In genomic region chr3:126344380-126345041, GRCh38 we compare ENCODE assay signal across 22 cellular contexts. TPM values are rescaled to one million over a fixed set of nuclear protein-coding genes. Genes with fewer than 3 reads are reported as not detected.
A peak's percentile ranks its signal among the peaks of the same experiment; 100 is the strongest.
DNase-seq lines count a peak whose midpoint lies in the region; ATAC-seq and TF ChIP-seq lines count a peak whose summit lies in the region.
"Had no signal": no experiment of that assay in that cellular context is flagged by ENCODE, and none has a peak within 500 bp of the region (broad histone marks: within the 10 kb centered on the region; RNA-seq: fewer than 3 reads in every experiment).

No MANE protein-coding gene starts in this region.

- in situ Hi-C loops in GM13977 (cut with MboI; ENCODE audit: low pct_unique_long_range_greater_than_20kb, low sequenced_read_pairs, unreplicated experiment), result no loop called here

- no peaks in the 10 kb centered on the region for H3K36me3 Mint-ChIP-seq in activated CD4-positive, alpha-beta memory T cell treated with anti-CD3 and anti-CD28 coated beads, Interleukin-2, amount 10 ng/mL, durations not matched to agents 7 days and 5 days (ENCODE audit: low read depth)
- H3K36me3 Mint-ChIP-seq in activated CD4-positive, alpha-beta memory T cell treated with anti-CD3 and anti-CD28 coated beads for 36 hours, result no peaks in the 10 kb centered on the region
- H3K36me3 Mint-ChIP-seq: activated naive CD4-positive, alpha-beta T cell treated with anti-CD3 and anti-CD28 coated beads, Interleukin-2, amount 10 ng/mL, durations not matched to agents 7 days and 5 days had no signal

- no peaks in the 10 kb centered on the region for H3K4me1 Mint-ChIP-seq in activated CD4-positive, alpha-beta memory T cell treated with anti-CD3 and anti-CD28 coated beads, Interleukin-2, amount 10 ng/mL, durations not matched to agents 7 days and 5 days
- H3K4me1 Mint-ChIP-seq in activated CD4-positive, alpha-beta memory T cell treated with anti-CD3 and anti-CD28 coated beads for 36 hours (ENCODE audit: low read depth), result no peaks in the 10 kb centered on the region
- H3K4me1 Mint-ChIP-seq: activated naive CD4-positive, alpha-beta T cell treated with anti-CD3 and anti-CD28 coated beads, Interleukin-2, amount 10 ng/mL, durations not matched to agents 7 days and 5 days had no signal

- H3K4me3 Mint-ChIP-seq in activated CD4-positive, alpha-beta memory T cell treated with anti-CD3 and anti-CD28 coated beads, Interleukin-2, amount 10 ng/mL, durations not matched to agents 7 days and 5 days, result no peak overlapping the region
- no peak overlapping the region for H3K4me3 Mint-ChIP-seq in activated CD4-positive, alpha-beta memory T cell treated with anti-CD3 and anti-CD28 coated beads for 36 hours
- H3K4me3 Mint-ChIP-seq: activated naive CD4-positive, alpha-beta T cell treated with anti-CD3 and anti-CD28 coated beads, Interleukin-2, amount 10 ng/mL, durations not matched to agents 7 days and 5 days had no signal

- peak; percentile 6 for DNase-seq in activated CD4-positive, alpha-beta memory T cell treated with anti-CD3 and anti-CD28 coated beads, Interleukin-2, amount 10 ng/mL, durations not matched to agents 7 days and 5 days
- DNase-seq in activated CD4-positive, alpha-beta memory T cell treated with anti-CD3 and anti-CD28 coated beads for 36 hours, result no peak
- DNase-seq in GM13977 (ENCODE audit: low spot score) (peak; percentile 13), islet precursor cell (peak; percentile 37), sciatic nerve (ENCODE audit: low spot score) (peak; percentile 42), NOMO-1 (lab: John Stamatoyannopoulos, UW; ENCODE audit: unreplicated experiment in 2 of 2) (no peak), amygdala (lab: John Stamatoyannopoulos, UW) (no peak)
- DNase-seq: activated naive CD4-positive, alpha-beta T cell treated with anti-CD3 and anti-CD28 coated beads, Interleukin-2, amount 10 ng/mL, durations not matched to agents 7 days and 5 days; erythroblast; KBM-7; MV-4-11; NCI-H2081; NCI-H446 treated with DMSO at 0.1 percent for 48 hours; SHP77; T-helper 1 cell had no signal

- H3K27me3 Mint-ChIP-seq in activated CD4-positive, alpha-beta memory T cell treated with anti-CD3 and anti-CD28 coated beads, Interleukin-2, amount 10 ng/mL, durations not matched to agents 7 days and 5 days, result no peaks in the 10 kb centered on the region
- H3K27me3 Mint-ChIP-seq in activated CD4-positive, alpha-beta memory T cell treated with anti-CD3 and anti-CD28 coated beads for 36 hours, result no peaks in the 10 kb centered on the region

- intact Hi-C loops in activated CD4-positive, alpha-beta memory T cell treated with anti-CD3 and anti-CD28 coated beads for 36 hours (cut with micrococcal nuclease), result no loop called here
- intact Hi-C loops in sciatic nerve (cut with DNase I), result no loop called here

- ATAC-seq in sciatic nerve (no peak), HG03442 (IDR thresholded peaks at IDR 0.05; ENCODE audit: unreplicated experiment) (no peak)
- ATAC-seq: body of pancreas, gastroesophageal sphincter had no signal

- no peak overlapping the region for H3K27ac Mint-ChIP-seq in activated CD4-positive, alpha-beta memory T cell treated with anti-CD3 and anti-CD28 coated beads, Interleukin-2, amount 10 ng/mL, durations not matched to agents 7 days and 5 days
- H3K27ac Mint-ChIP-seq in activated CD4-positive, alpha-beta memory T cell treated with anti-CD3 and anti-CD28 coated beads for 36 hours, result no peak overlapping the region
- H3K27ac Mint-ChIP-seq: activated naive CD4-positive, alpha-beta T cell treated with anti-CD3 and anti-CD28 coated beads, Interleukin-2, amount 10 ng/mL, durations not matched to agents 7 days and 5 days had no signal

- POLR2A ChIA-PET in activated CD4-positive, alpha-beta memory T cell treated with anti-CD3 and anti-CD28 coated beads, Interleukin-2, amount 10 ng/mL, durations not matched to agents 7 days and 5 days (lab: Charles Lee), result no interaction called here
- POLR2A ChIA-PET in activated CD4-positive, alpha-beta memory T cell treated with anti-CD3 and anti-CD28 coated beads for 36 hours (lab: Charles Lee), result no interaction called here

- no peaks in the 10 kb centered on the region for H3K9me3 Mint-ChIP-seq in activated CD4-positive, alpha-beta memory T cell treated with anti-CD3 and anti-CD28 coated beads, Interleukin-2, amount 10 ng/mL, durations not matched to agents 7 days and 5 days
- no peaks in the 10 kb centered on the region for H3K9me3 Mint-ChIP-seq in activated CD4-positive, alpha-beta memory T cell treated with anti-CD3 and anti-CD28 coated beads for 36 hours
- H3K9me3 Mint-ChIP-seq: activated naive CD4-positive, alpha-beta T cell treated with anti-CD3 and anti-CD28 coated beads, Interleukin-2, amount 10 ng/mL, durations not matched to agents 7 days and 5 days had no signal

- no peak for TF ChIP-seq CTCF in GM13977 (IDR thresholded peaks at IDR 0.05; ENCODE audit: extremely low read depth, insufficient read depth, missing control alignments)

- CTCF ChIA-PET in activated CD4-positive, alpha-beta memory T cell treated with anti-CD3 and anti-CD28 coated beads, Interleukin-2, amount 10 ng/mL, durations not matched to agents 7 days and 5 days (lab: Charles Lee), result no interaction called here
- CTCF ChIA-PET in activated CD4-positive, alpha-beta memory T cell treated with anti-CD3 and anti-CD28 coated beads for 36 hours (lab: Charles Lee), result no interaction called here

RNA-seq across cellular contexts. Expression of gene KLF15, which starts 12.7 kb away (rescaled TPM):
- not detected for total RNA-seq in activated CD4-positive, alpha-beta memory T cell treated with anti-CD3 and anti-CD28 coated beads, Interleukin-2, amount 10 ng/mL, durations not matched to agents 7 days and 5 days
- under 1 TPM; 0.40 to 0.46 TPM for total RNA-seq in activated CD4-positive, alpha-beta memory T cell treated with anti-CD3 and anti-CD28 coated beads for 36 hours
- total RNA-seq in sciatic nerve, result 22.7 TPM
- total RNA-seq: smooth muscle cell had no signal

RNA-seq across cellular contexts. Expression of gene CFAP100, which starts 50.2 kb away (rescaled TPM):
- total RNA-seq in activated CD4-positive, alpha-beta memory T cell treated with anti-CD3 and anti-CD28 coated beads, Interleukin-2, amount 10 ng/mL, durations not matched to agents 7 days and 5 days, result not detected
- total RNA-seq in activated CD4-positive, alpha-beta memory T cell treated with anti-CD3 and anti-CD28 coated beads for 36 hours, result not detected
- 1.5 TPM for total RNA-seq in sciatic nerve
- total RNA-seq: A172, body of pancreas, dermis microvascular lymphatic vessel endothelial cell, gastroesophageal sphincter, smooth muscle cell, thoracic aorta had no signal

Comparison
In these comparisons a context has a peak if more than half of its experiments do, and no peak if none do; other contexts are left out.
1. DNase-seq: peak in activated CD4-positive, alpha-beta memory T cell treated with anti-CD3 and anti-CD28 coated beads, Interleukin-2, amount 10 ng/mL, durations not matched to agents 7 days and 5 days (single experiment), GM13977 (single experiment), islet precursor cell (single experiment) and sciatic nerve (single experiment); none in activated CD4-positive, alpha-beta memory T cell treated with anti-CD3 and anti-CD28 coated beads for 36 hours (single experiment), NOMO-1 (0 of 2) and amygdala (0 of 56).
2. RNA of gene KLF15, which starts 12.7 kb away (total RNA-seq): 22.7 TPM in sciatic nerve (single experiment); 0.40 to 0.46 TPM in activated CD4-positive, alpha-beta memory T cell treated with anti-CD3 and anti-CD28 coated beads for 36 hours and not detected in activated CD4-positive, alpha-beta memory T cell treated with anti-CD3 and anti-CD28 coated beads, Interleukin-2, amount 10 ng/mL, durations not matched to agents 7 days and 5 days; every median in the first group is over 10 times any median in the second.